In genomic region chr10:90859321-90859751, GRCh38 we compare ENCODE assay signal across 12 cellular contexts. TPM values are rescaled to one million over a fixed set of nuclear protein-coding genes. Genes with fewer than 3 reads are reported as not detected.
DNase-seq lines count a peak whose midpoint lies in the region; ATAC-seq, FAIRE-seq and TF ChIP-seq lines count a peak whose summit lies in the region.
"Had no signal": no experiment of that assay in that cellular context is flagged by ENCODE, and none has a peak within 500 bp of the region (broad histone marks: within the 10 kb centered on the region; RNA-seq: fewer than 3 reads in every experiment).

No MANE protein-coding gene starts in this region.

- POLR2A ChIA-PET in A549 (lab: Yijun Ruan, JAX): no interaction called here

- peaks cover 11% of the 10 kb centered on the region; the same call in 2 of the 3 replicates for H3K4me1 ChIP-seq in A549

- H3K4me2 ChIP-seq in A549: peak overlapping the region; percentile 14; the same call in 1 of the 3 replicates

- WGBS in A549 (ENCODE audit: missing lambda C conversion rate): 50% methylated on average over 5 of the region's 5 CpGs

- H3K27ac ChIP-seq in A549: no peak overlapping the region
- H3K27ac ChIP-seq: psoas muscle had no signal

- no peak for TF ChIP-seq RAD21 in A549 (conservative IDR thresholded peaks at IDR 0.05 in 1 of 2, IDR thresholded peaks at IDR 0.05 in 1 of 2)

- no peak for TF ChIP-seq EP300 in A549 (IDR thresholded peaks at IDR 0.05)

- FAIRE-seq in A549 (lab: Jason Lieb, UNC): no peak

- no peak for TF ChIP-seq POLR2A in A549 (IDR thresholded peaks at IDR 0.05; ENCODE audit: low read length)

- TF ChIP-seq CTCF in A549 (IDR thresholded peaks at IDR 0.05): no peak
- TF ChIP-seq CTCF in fibroblast of villous mesenchyme (IDR thresholded peaks at IDR 0.05; ENCODE audit: insufficient read depth, low read depth, low read length): no peak

- CTCF ChIA-PET in A549 (lab: Yijun Ruan, JAX): no interaction called here

- H3K9me3 ChIP-seq in A549: no peaks in the 10 kb centered on the region
- H3K9me3 ChIP-seq: psoas muscle had no signal

- DNase-seq in A549 (ENCODE audit: low read depth in 1 of 2, low spot score in 1 of 2) (no peak), HT1080 (ENCODE audit: low read depth) (peak; percentile 95), SW480 (ENCODE audit: low spot score) (peak; percentile 66), fibroblast of villous mesenchyme (ENCODE audit: low read depth) (peak; percentile 83), DMS153 (lab: John Stamatoyannopoulos, UW) (no peak), NCI-H2196 (lab: John Stamatoyannopoulos, UW; ENCODE audit: unreplicated experiment) (no peak)
- no peak for DNase-seq in effector CD4-positive, alpha-beta T cell
- DNase-seq: activated CD4-positive, alpha-beta T cell treated with anti-CD3 and anti-CD28 coated beads for 48 hours; left cardiac atrium; NCI-H1436; psoas muscle had no signal

- peak; percentile 45 to 51; a peak in 4 of 6 replicates for ATAC-seq in A549
- no peak for ATAC-seq in HG02571 (IDR thresholded peaks at IDR 0.05; ENCODE audit: unreplicated experiment)
- ATAC-seq: left cardiac atrium had no signal

- H3K4me3 ChIP-seq in A549 (no peak overlapping the region), fibroblast of villous mesenchyme (ENCODE audit: low read depth, low read length) (peak overlapping the region; percentile 21)

TF ChIP-seq in A549, 52 proteins besides CTCF, POLR2A, EP300 and RAD21:
- TF ChIP-seq FOSL2 (IDR thresholded peaks at IDR 0.05) (no peak), FOSL2 (CRISPR knock-in tag; IDR thresholded peaks at IDR 0.05) (peak; percentile 36; the same call in 1 of the 2 replicates), NFE2L2 (conservative IDR thresholded peaks at IDR 0.05; ENCODE audit: low read length) (no peak), CEBPB (IDR thresholded peaks at IDR 0.05) (peak; percentile 7 to 26; a peak in 1 of 4 replicates)
- TF ChIP-seq, protein P1, sequence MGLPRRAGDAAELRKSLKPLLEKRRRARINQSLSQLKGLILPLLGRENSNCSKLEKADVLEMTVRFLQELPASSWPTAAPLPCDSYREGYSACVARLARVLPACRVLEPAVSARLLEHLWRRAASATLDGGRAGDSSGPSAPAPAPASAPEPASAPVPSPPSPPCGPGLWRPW (IDR thresholded peaks at IDR 0.05): no peak
TF ChIP-seq in A549: peak in this region for 2.

RNA-seq across cellular contexts. Expression of gene HTR7, which starts 1.5 kb away (rescaled TPM):
- 0.04 TPM in 2 replicates for polyA plus RNA-seq in A549 (2011; rRNA removed)
- 0.03 and 0.04 TPM in 2 replicates for polyA plus RNA-seq in A549 (2012; cell fraction: cytosol; rRNA removed)
- 0.01 TPM in 1 of 2 replicates, not detected in the other for polyA plus RNA-seq in A549 (2012; cell fraction: nucleus; rRNA removed)
- 0.05 to 0.11 TPM (median 0.05 TPM) in 3 replicates for polyA plus RNA-seq in A549 (2017; fragmentation: RNase III; extraction: RNeasy Plus Mini Kit Qiagen cat#74134 plus additional on column Dnase treatment)
- polyA minus RNA-seq in A549 (2011; rRNA and poly(A)+ RNA removed): not detected in 2 replicates
- 16.8 and 19.4 TPM in 2 replicates for total RNA-seq in HT1080 (2014; rRNA removed; shearing (Covaris generic))
- polyA plus RNA-seq in HT1080 (2015; cell fraction: cytosol; rRNA removed): 16.3 and 20.4 TPM in 2 replicates
- 10.1 and 11.3 TPM in 2 replicates for polyA plus RNA-seq in HT1080 (2015; cell fraction: nucleus; rRNA removed)
- 0.86 and 2.3 TPM in 2 replicates for total RNA-seq in fibroblast of villous mesenchyme

RNA-seq across cellular contexts. Expression of gene RPP30, which starts 12.4 kb away (rescaled TPM):
- polyA plus RNA-seq in A549 (2011; rRNA removed) (61.4 and 70.9 TPM in 2 replicates), A549 (2017; fragmentation: RNase III; extraction: RNeasy Plus Mini Kit Qiagen cat#74134 plus additional on column Dnase treatment) (51.0 to 58.3 TPM (median 54.3 TPM) in 3 replicates)
- 26.7 and 29.4 TPM in 2 replicates for polyA plus RNA-seq in A549 (2012; cell fraction: cytosol; rRNA removed)
- polyA plus RNA-seq in A549 (2012; cell fraction: nucleus; rRNA removed): 13.1 and 22.5 TPM in 2 replicates
- 16.9 and 24.3 TPM in 2 replicates for polyA minus RNA-seq in A549 (2011; rRNA and poly(A)+ RNA removed)
- total RNA-seq in HT1080 (2014; rRNA removed; shearing (Covaris generic)): 90.6 and 100 TPM in 2 replicates
- polyA plus RNA-seq in HT1080 (2015; cell fraction: cytosol; rRNA removed): 53.6 and 54.9 TPM in 2 replicates
- polyA plus RNA-seq in HT1080 (2015; cell fraction: nucleus; rRNA removed): 73.7 and 74.7 TPM in 2 replicates
- total RNA-seq in fibroblast of villous mesenchyme: 39.3 and 53.5 TPM in 2 replicates

Comparison
In these comparisons a context has a peak if more than half of its experiments do, and no peak if none do; other contexts are left out.
1. DNase-seq: peak in HT1080 (single experiment), SW480 (single experiment) and fibroblast of villous mesenchyme (single experiment); none in A549 (0 of 2), DMS153 (single experiment), NCI-H2196 (single experiment) and effector CD4-positive, alpha-beta T cell (single experiment).